Comparison of ENCODE assay signal across 9 cellular contexts in genomic region chr7:128791121-128791967, GRCh38. TPM values are rescaled to one million over a fixed set of nuclear protein-coding genes. Genes with fewer than 3 reads are reported as not detected.
DNase-seq lines count a peak whose midpoint lies in the region; ATAC-seq and TF ChIP-seq lines count a peak whose summit lies in the region.
"Had no signal": no experiment of that assay in that cellular context is flagged by ENCODE, and none has a peak within 500 bp of the region (broad histone marks: within the 10 kb centered on the region; RNA-seq: fewer than 3 reads in every experiment).

No MANE protein-coding gene starts in this region.

- H3K27ac Mint-ChIP-seq in CD14-positive monocyte (no peak overlapping the region), nephron progenitor cell (no peak overlapping the region)

- H3K36me3 Mint-ChIP-seq in CD14-positive monocyte (peaks cover 0 to 4% of the 10 kb centered on the region in 2 donors), nephron progenitor cell (ENCODE audit: low read depth) (peaks cover 25% of the 10 kb centered on the region)

- ATAC-seq in GM19395 (IDR thresholded peaks at IDR 0.05; ENCODE audit: unreplicated experiment) (peak; percentile 80), HG03571 (IDR thresholded peaks at IDR 0.05; ENCODE audit: unreplicated experiment) (peak; percentile 80)
- ATAC-seq in stimulated activated naive CD8-positive, alpha-beta T cell treated with anti-CD3 and anti-CD28 coated beads, Interleukin-15, Interleukin-2, amounts not matched to agents 100 U/mL and 50 U/mL, for 24 hours = peak; percentile 91

- peak; percentile 55 for DNase-seq in CD14-positive monocyte (ENCODE audit: low spot score)
- peak; percentile 74 for DNase-seq in activated T-helper 1 cell treated with Interleukin-2 at 50 U/mL for 16 hours (ENCODE audit: low read depth)
- peak; percentile 43 to 48 for DNase-seq in fibroblast of lung (ENCODE audit: low read depth in 2 of 2)
- DNase-seq in nephron progenitor cell = peak; percentile 87
- DNase-seq in stimulated activated naive CD8-positive, alpha-beta T cell treated with anti-CD3 and anti-CD28 coated beads, Interleukin-15, Interleukin-2, amounts not matched to agents 100 U/mL and 50 U/mL, for 24 hours = peak; percentile 81

- H3K9ac ChIP-seq in fibroblast of lung (ENCODE audit: insufficient read depth, low read length) = peak overlapping the region; percentile 51

- peak overlapping the region; percentile 94 for H3K4me2 ChIP-seq in fibroblast of lung (ENCODE audit: extremely low read depth, insufficient read depth, low read length)

- H3K27me3 Mint-ChIP-seq in CD14-positive monocyte (ENCODE audit: low read depth in 3 of 3) = peaks cover 35 to 53% (median 45%) of the 10 kb centered on the region in 3 donors
- H3K27me3 Mint-ChIP-seq in nephron progenitor cell (ENCODE audit: low read depth, poor library complexity) = peaks cover 33% of the 10 kb centered on the region

- H4K20me1 ChIP-seq in fibroblast of lung (ENCODE audit: control insufficient read depth, extremely low read depth, insufficient read depth, low read length) = no peaks in the 10 kb centered on the region

- no peaks in the 10 kb centered on the region for H3K36me3 ChIP-seq in fibroblast of lung (ENCODE audit: control insufficient read depth, insufficient read depth, low read length)

- TF ChIP-seq CTCF in CD14-positive monocyte (IDR thresholded peaks at IDR 0.05) = no peak
- TF ChIP-seq CTCF in fibroblast of lung (conservative IDR thresholded peaks at IDR 0.05 in 1 of 2, IDR thresholded peaks at IDR 0.05 in 1 of 2; ENCODE audit: low read depth in 1 of 2, low read length in 2 of 2) = no peak
- TF ChIP-seq CTCF in nephron progenitor cell (IDR thresholded peaks at IDR 0.05) = no peak

- H3K79me2 ChIP-seq in fibroblast of lung (ENCODE audit: control insufficient read depth, insufficient read depth, low read length) = no peaks in the 10 kb centered on the region

- H3K4me3 ChIP-seq in fibroblast of lung (replicated peaks in 1 of 4; ENCODE audit: control extremely low read depth in 1 of 4, insufficient read depth in 1 of 4, low read depth in 3 of 4, low read length in 4 of 4) = peak overlapping the region; percentile 70 to 88 (median 76)

- H3K27me3 ChIP-seq in fibroblast of lung (ENCODE audit: control insufficient read depth, insufficient read depth, low read length) = peaks cover 7% of the 10 kb centered on the region

- intact Hi-C loops in CD14-positive monocyte (cut with micrococcal nuclease) = no loop called here

- H3K4me1 ChIP-seq in fibroblast of lung (ENCODE audit: control insufficient read depth, extremely low read depth, insufficient read depth, low read length) = peaks cover 2% of the 10 kb centered on the region

- peak overlapping the region; percentile 85 for H2AFZ ChIP-seq in fibroblast of lung (ENCODE audit: low read length)

- H3K9me3 Mint-ChIP-seq in CD14-positive monocyte = peaks cover 0 to 8% (median 2%) of the 10 kb centered on the region in 7 donors
- H3K9me3 Mint-ChIP-seq in nephron progenitor cell = no peaks in the 10 kb centered on the region

- no peaks in the 10 kb centered on the region for H3K9me3 ChIP-seq in fibroblast of lung (ENCODE audit: control insufficient read depth, insufficient read depth, low read depth, low read length)

- H3K4me1 Mint-ChIP-seq in CD14-positive monocyte = peaks cover 19% of the 10 kb centered on the region
- peaks cover 26% of the 10 kb centered on the region for H3K4me1 Mint-ChIP-seq in nephron progenitor cell

- H3K4me3 Mint-ChIP-seq in CD14-positive monocyte = peak overlapping the region; percentile 84 to 87
- H3K4me3 Mint-ChIP-seq in nephron progenitor cell = peak overlapping the region; percentile 89

- H3K27ac ChIP-seq in fibroblast of lung (ENCODE audit: insufficient read depth, low read length) = no peak overlapping the region

TF ChIP-seq in PFSK-1, 5 proteins besides CTCF, POLR2A, EP300 and RAD21:
- TF ChIP-seq REST (IDR thresholded peaks at IDR 0.05; ENCODE audit: insufficient read depth in 1 of 2, low read depth in 2 of 2, low read length in 2 of 2) (no peak), FOXP2 (optimal IDR thresholded peaks at IDR 0.05; ENCODE audit: borderline replicate concordance, extremely low read depth, extremely low read length, insufficient read depth) (peak; percentile 34), SIN3A (IDR thresholded peaks at IDR 0.05; ENCODE audit: borderline replicate concordance, insufficient read depth, low read length) (no peak), POLR2AphosphoS5 (IDR thresholded peaks at IDR 0.05; ENCODE audit: low read depth, low read length) (peak; percentile 36; the same call in 1 of the 2 replicates), TAF1 (IDR thresholded peaks at IDR 0.05; ENCODE audit: borderline replicate concordance, insufficient read depth, low read length) (no peak)

RNA-seq across cellular contexts. Expression of gene CCDC136, which starts 0.4 kb away (rescaled TPM):
- under 1 TPM in 1 of 2 donors, not detected in 1; 0.26 TPM for polyA plus RNA-seq in CD14-positive monocyte
- 13.3 TPM for polyA plus RNA-seq in PFSK-1 (2012; ENCODE audit: insufficient read length, low read depth)
- total RNA-seq in fibroblast of lung = 4.9 and 12.1 TPM in 2 replicates
- 8.3 and 11.8 TPM in 2 replicates for polyA plus RNA-seq in fibroblast of lung
- 5.5 and 8.8 TPM in 2 replicates for polyA plus RNA-seq in fibroblast of lung (2012)
- 5.8 and 8.0 TPM in 2 replicates for polyA minus RNA-seq in fibroblast of lung (ENCODE audit: low replicate concordance)

RNA-seq across cellular contexts. Expression of gene OPN1SW, which starts 15.8 kb away (rescaled TPM):
- polyA plus RNA-seq in CD14-positive monocyte = not detected
- polyA plus RNA-seq in PFSK-1 (2012; ENCODE audit: insufficient read length, low read depth) = 1.0 TPM
- not detected in 2 replicates for total RNA-seq in fibroblast of lung
- not detected in 2 replicates for polyA plus RNA-seq in fibroblast of lung
- 0.28 and 0.31 TPM in 2 replicates for polyA plus RNA-seq in fibroblast of lung (2012)
- not detected in 2 replicates for polyA minus RNA-seq in fibroblast of lung (ENCODE audit: low replicate concordance)
- total RNA-seq: T-helper 1 cell treated with Interleukin-12 subunit alpha and Interleukin-12 subunit beta and Interleukin-4 antibody, amounts not matched to agents 30 ng/mL and 1 ng/mL, for 36 hours had no signal

RNA-seq across cellular contexts. Expression of gene FLNC, which starts 38.9 kb away (rescaled TPM):
- polyA plus RNA-seq in CD14-positive monocyte (not detected), fibroblast of lung (29.3 and 55.3 TPM in 2 replicates)
- 190 TPM for polyA plus RNA-seq in PFSK-1 (2012; ENCODE audit: insufficient read length, low read depth)
- total RNA-seq in fibroblast of lung = 106 and 191 TPM in 2 replicates
- polyA plus RNA-seq in fibroblast of lung (2012) = 118 and 176 TPM in 2 replicates
- 406 and 608 TPM in 2 replicates for polyA minus RNA-seq in fibroblast of lung (ENCODE audit: low replicate concordance)

RNA-seq across cellular contexts. Expression of gene CALU, which starts 52.2 kb away (rescaled TPM):
- polyA plus RNA-seq in CD14-positive monocyte (10 to 100 TPM; 33.2 to 44.0 TPM), fibroblast of lung (835 and 1,372 TPM in 2 replicates)
- 135 TPM for polyA plus RNA-seq in PFSK-1 (2012; ENCODE audit: insufficient read length, low read depth)
- total RNA-seq in fibroblast of lung = 538 and 636 TPM in 2 replicates
- polyA plus RNA-seq in fibroblast of lung (2012) = 583 and 903 TPM in 2 replicates
- polyA minus RNA-seq in fibroblast of lung (ENCODE audit: low replicate concordance) = 86.7 and 98.4 TPM in 2 replicates

Comparison
In these comparisons a context has a peak if more than half of its experiments do, and no peak if none do; other contexts are left out.
1. RNA of gene FLNC, which starts 38.9 kb away (polyA plus RNA-seq): 29.3 to 176 TPM in fibroblast of lung; not detected in CD14-positive monocyte; every median in the first group is over 10 times any median in the second.
2. Peak in every context shown above with its lines, with median percentiles within 50 percentile points of each other: DNase-seq and ATAC-seq.